21 cellular contexts compared by ENCODE assay signal in the genomic region with DNA sequence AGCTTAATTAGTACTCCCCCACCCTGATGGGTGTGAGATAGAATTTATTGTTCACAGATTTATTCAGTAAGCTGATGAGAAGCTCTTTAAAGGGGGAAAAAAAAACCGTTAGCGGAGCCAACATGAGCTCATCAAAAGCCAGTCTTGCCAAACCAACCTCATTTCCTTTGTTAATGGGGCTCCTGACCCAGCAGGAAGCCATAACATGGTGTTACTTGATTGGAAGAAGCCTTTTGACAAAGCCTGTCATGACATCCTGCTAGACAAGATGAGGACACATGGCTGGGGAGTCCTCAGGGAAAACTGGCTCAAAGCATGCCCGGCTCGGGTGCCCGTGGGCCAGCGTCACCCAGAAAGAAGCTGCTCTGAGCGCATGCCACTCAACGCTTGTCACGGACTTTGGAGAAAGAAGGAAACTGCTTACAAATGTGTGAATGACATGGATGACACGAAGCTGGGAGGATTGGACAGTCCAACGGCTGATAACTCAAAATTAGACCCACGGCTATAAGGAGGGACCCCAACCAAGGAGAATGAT.
A peak's percentile ranks its signal among the peaks of the same experiment; 100 is the strongest.
DNase-seq lines count a peak whose midpoint lies in the region; FAIRE-seq and TF ChIP-seq lines count a peak whose summit lies in the region.
"Had no signal": no experiment of that assay in that cellular context is flagged by ENCODE, and none has a peak within 500 bp of the region (broad histone marks: within the 10 kb centered on the region; RNA-seq: fewer than 3 reads in every experiment).

No MANE protein-coding gene starts in this region.

- TF ChIP-seq EP300 in suprapubic skin (IDR thresholded peaks at IDR 0.05) = no peak

- no peak for FAIRE-seq in D721Med (lab: Jason Lieb, UNC)
- FAIRE-seq: pancreas, RCC 7860 had no signal

- no peak for TF ChIP-seq CTCF in suprapubic skin (IDR thresholded peaks at IDR 0.05)
- no peak for TF ChIP-seq CTCF in D721Med (IDR thresholded peaks at IDR 0.05; ENCODE audit: insufficient read depth, missing control alignments)

- H3K27ac ChIP-seq in suprapubic skin = peak overlapping the region; percentile 84
- H3K27ac ChIP-seq: C4-2B, heart right ventricle, pancreas had no signal

- DNase-seq in NCI-H146 (lab: John Stamatoyannopoulos, UW) = peak; percentile 27
- no peak for DNase-seq in NCI-H146 treated with DMSO at 0.1 percent for 48 hours (lab: John Stamatoyannopoulos, UW; ENCODE audit: unreplicated experiment)
- peak; percentile 15 for DNase-seq in MV-4-11 (lab: John Stamatoyannopoulos, UW)
- peak; percentile 83 for DNase-seq in dermis blood vessel endothelial cell
- no peak for DNase-seq in suprapubic skin (ENCODE audit: low spot score in 2 of 2)
- no peak for DNase-seq in EL
- DNase-seq in D721Med (ENCODE audit: insufficient read length, low spot score) = no peak
- no peak for DNase-seq in middle frontal gyrus (ENCODE audit: extremely low spot score, low spot score)
- DNase-seq: activated CD4-positive, alpha-beta T cell treated with anti-CD3 and anti-CD28 coated beads, Interleukin-2, amount 50 U/mL, for 48 hours; activated gamma-delta T cell treated with Interleukin-2 at 50 U/mL for 16 hours; activated T-cell treated with anti-CD3 and anti-CD28 coated beads for 4 hours; heart right ventricle; KG1; naive B cell; NCI-H1105 treated with DMSO at 0.1 percent for 48 hours; stimulated activated naive B cell treated with anti-CD40 and anti-IgM and Interleukin-4, amounts not matched to agents 10 μg/mL and 1 μg/mL and 100 μg/mL, for 72 hours; T-helper 2 cell had no signal

- 56% methylated on average over 12 of the region's 12 CpGs for WGBS in suprapubic skin

- no peak overlapping the region for H3K4me3 ChIP-seq in suprapubic skin
- H3K4me3 ChIP-seq: heart right ventricle, pancreas, tibial nerve had no signal

- H3K27me3 ChIP-seq in suprapubic skin = no peaks in the 10 kb centered on the region
- H3K27me3 ChIP-seq: heart right ventricle, pancreas, tibial nerve had no signal

- H3K9me3 ChIP-seq in suprapubic skin = no peaks in the 10 kb centered on the region
- H3K9me3 ChIP-seq: heart right ventricle, pancreas had no signal

- H3K4me1 ChIP-seq in suprapubic skin = peaks cover 39% of the 10 kb centered on the region
- H3K4me1 ChIP-seq: pancreas had no signal

- no peak for TF ChIP-seq POLR2A in suprapubic skin (IDR thresholded peaks at IDR 0.05)

- no peaks in the 10 kb centered on the region for H3K36me3 ChIP-seq in suprapubic skin
- H3K36me3 ChIP-seq: heart right ventricle, pancreas, tibial nerve had no signal

Comparison
In these comparisons a context has a peak if more than half of its experiments do, and no peak if none do; other contexts are left out.
1. DNase-seq: peak in NCI-H146 (single experiment), MV-4-11 (single experiment) and dermis blood vessel endothelial cell (single experiment); none in NCI-H146 treated with DMSO at 0.1 percent for 48 hours (single experiment), suprapubic skin (0 of 2), EL (single experiment), D721Med (single experiment) and middle frontal gyrus (single experiment).